Comparison of ENCODE assay signal across 19 cellular contexts in genomic region chr4:89196745-89197144, GRCh38.
DNase-seq lines count a peak whose midpoint lies in the region; ATAC-seq, FAIRE-seq and TF ChIP-seq lines count a peak whose summit lies in the region.
"Had no signal": no experiment of that assay in that cellular context is flagged by ENCODE, and none has a peak within 500 bp of the region (broad histone marks: within the 10 kb centered on the region; RNA-seq: fewer than 3 reads in every experiment).

No MANE protein-coding gene starts in this region.

- DNase-seq in ACHN (peak; percentile 16), LNCaP clone FGC (ENCODE audit: low read depth) (peak; percentile 73), left kidney (ENCODE audit: low read depth, low spot score) (peak; percentile 36), NCI-H2107 (lab: John Stamatoyannopoulos, UW) (no peak), NK-92 (lab: John Stamatoyannopoulos, UW; ENCODE audit: unreplicated experiment) (no peak)
- no peak for DNase-seq in activated CD8-positive, alpha-beta memory T cell treated with anti-CD3 and anti-CD28 coated beads, Interleukin-2, amount 50 U/mL, for 4 hours
- DNase-seq: activated CD4-positive, CD25-positive, alpha-beta regulatory T cell treated with anti-CD3 and anti-CD28 coated beads, Interleukin-2, amount 50 U/mL, for 72 hours; activated CD8-positive, alpha-beta memory T cell treated with anti-CD3 and anti-CD28 coated beads, Interleukin-2, amount 50 U/mL, for 48 hours; activated naive CD4-positive, alpha-beta T cell treated with anti-CD3 and anti-CD28 coated beads, Interleukin-2, amount 50 U/mL, for 16 hours; CD4-positive, alpha-beta T cell; left ventricle myocardium superior; natural killer cell; NCI-H187; NCI-H446 treated with DMSO at 0.1 percent for 48 hours; T1000 had no signal

- no peak overlapping the region for H3K4me3 ChIP-seq in LNCaP clone FGC (ENCODE audit: low read depth, low read length)
- H3K4me3 ChIP-seq: breast epithelium had no signal

- FAIRE-seq in colon (lab: Jason Lieb, UNC), result peak; percentile 69
- FAIRE-seq: urothelium cell line had no signal

- ATAC-seq in HG03139 (IDR thresholded peaks at IDR 0.05; ENCODE audit: unreplicated experiment), result no peak
- ATAC-seq: left ventricle myocardium superior, natural killer cell had no signal

- TF ChIP-seq CTCF in LNCaP clone FGC (IDR thresholded peaks at IDR 0.05; ENCODE audit: control insufficient read depth, extremely low read depth, insufficient read depth), result no peak

- in situ Hi-C loops in ACHN (cut with HindIII; ENCODE audit: low pct_ligation_motif_present, low pct_unique_long_range_greater_than_20kb, low sequenced_read_pairs), result no loop called here

Comparison
In these comparisons a context has a peak if more than half of its experiments do, and no peak if none do; other contexts are left out.
1. DNase-seq: peak in ACHN (single experiment), LNCaP clone FGC (single experiment) and left kidney (single experiment); none in activated CD8-positive, alpha-beta memory T cell treated with anti-CD3 and anti-CD28 coated beads, Interleukin-2, amount 50 U/mL, for 4 hours (single experiment), NCI-H2107 (single experiment) and NK-92 (single experiment).